Comparison of ENCODE assay signal across 17 cellular contexts in the genomic region with DNA sequence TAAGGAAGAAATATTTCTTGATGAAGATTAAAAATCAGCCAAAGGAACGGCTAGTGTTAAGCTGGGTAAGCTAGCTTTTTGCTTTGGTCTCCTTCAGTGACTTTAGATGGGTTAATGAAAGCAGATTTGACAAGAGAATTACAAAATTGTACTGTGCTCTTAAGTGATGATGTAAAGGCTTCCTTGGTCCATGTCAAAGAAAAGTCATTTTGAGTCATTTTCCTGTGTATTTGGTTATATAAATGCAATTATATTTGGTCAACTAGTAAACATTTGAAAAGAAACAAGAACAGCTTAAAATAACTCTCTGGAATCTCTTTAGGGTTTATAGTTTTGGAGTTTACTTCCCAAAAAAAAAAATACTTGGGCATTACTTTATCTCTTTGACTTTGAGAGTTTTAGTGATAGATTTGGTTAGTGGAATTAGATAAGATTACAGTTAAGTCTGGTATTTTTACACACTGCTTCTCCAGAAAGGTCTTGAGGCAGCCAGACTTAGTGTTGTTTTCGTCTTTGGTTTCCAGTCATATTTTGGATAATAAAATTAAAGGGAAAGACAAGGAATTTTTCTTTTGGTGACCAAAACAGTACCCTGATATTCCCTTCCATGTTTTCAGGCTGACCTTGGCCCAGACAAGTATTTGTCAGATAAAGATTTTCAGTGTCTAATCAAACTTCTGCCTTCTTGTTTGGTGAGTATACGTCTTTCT. TPM values are rescaled to one million over a fixed set of nuclear protein-coding genes. Genes with fewer than 3 reads are reported as not detected.
A peak's percentile ranks its signal among the peaks of the same experiment; 100 is the strongest.
DNase-seq lines count a peak whose midpoint lies in the region; ATAC-seq and TF ChIP-seq lines count a peak whose summit lies in the region.
"Had no signal": no experiment of that assay in that cellular context is flagged by ENCODE, and none has a peak within 500 bp of the region (broad histone marks: within the 10 kb centered on the region; RNA-seq: fewer than 3 reads in every experiment).

No MANE protein-coding gene starts in this region.

- H3F3A ChIP-seq in PC-3 (ENCODE audit: low read length, unreplicated experiment): peaks cover 6% of the 10 kb centered on the region

- H4K20me1 ChIP-seq in PC-3 (ENCODE audit: low read length): no peaks in the 10 kb centered on the region

- ATAC-seq in PC-3: no peak
- ATAC-seq in HG03439 (IDR thresholded peaks at IDR 0.05; ENCODE audit: unreplicated experiment): no peak
- no peak for ATAC-seq in natural killer cell treated with Interleukin-12 subunit alpha and Interleukin-12 subunit beta and Interleukin-15 and Interleukin-18, amount 100 ng/mL, for 72 hours
- ATAC-seq in GM19035 (IDR thresholded peaks at IDR 0.05; ENCODE audit: unreplicated experiment): no peak
- ATAC-seq: T-cell had no signal

- H3K4me2 ChIP-seq in PC-3 (ENCODE audit: low read length): no peak overlapping the region

- 78 to 80% methylated on average over 2 to 3 of the region's 3 CpGs for WGBS in endodermal cell (ENCODE audit: insufficient coverage in 1 of 2, insufficient read length in 1 of 2), 2 experiments

- H3K4me1 Mint-ChIP-seq in endodermal cell (peaks cover 53% of the 10 kb centered on the region), nephron (peaks cover 54% of the 10 kb centered on the region)
- peaks cover 18 to 27% of the 10 kb centered on the region in 2 donors for H3K4me1 Mint-ChIP-seq in natural killer cell treated with Interleukin-12 subunit alpha and Interleukin-12 subunit beta and Interleukin-15 and Interleukin-18, amount 100 ng/mL, for 72 hours (ENCODE audit: low read depth in 2 of 2)

- H3K4me1 ChIP-seq in A673 (ENCODE audit: insufficient read depth, low read length, poor library complexity, severe bottlenecking) (peaks cover 50% of the 10 kb centered on the region), PC-3 (ENCODE audit: insufficient read depth, low read length) (peaks cover 21% of the 10 kb centered on the region), endodermal cell (ENCODE audit: control insufficient read depth, insufficient read depth, low read length) (peaks cover 12% of the 10 kb centered on the region)

- H3K36me3 Mint-ChIP-seq in endodermal cell (ENCODE audit: low read depth): peaks cover 2% of the 10 kb centered on the region
- H3K36me3 Mint-ChIP-seq in nephron (ENCODE audit: low read depth): peaks cover under 1% of the 10 kb centered on the region
- peaks cover 15% of the 10 kb centered on the region for H3K36me3 Mint-ChIP-seq in natural killer cell treated with Interleukin-12 subunit alpha and Interleukin-12 subunit beta and Interleukin-15 and Interleukin-18, amount 100 ng/mL, for 72 hours

- no TSS peak for BruUV-seq in A673 (replicated peaks; lab: Mats Ljungman, UMichigan)
- BruUV-seq in PC-3 (replicated peaks; lab: Mats Ljungman, UMichigan): no TSS peak

- H3K4me3 Mint-ChIP-seq in endodermal cell: peak overlapping the region; percentile 18
- no peak overlapping the region for H3K4me3 Mint-ChIP-seq in nephron
- H3K4me3 Mint-ChIP-seq in natural killer cell treated with Interleukin-12 subunit alpha and Interleukin-12 subunit beta and Interleukin-15 and Interleukin-18, amount 100 ng/mL, for 72 hours: no peak overlapping the region
- H3K4me3 Mint-ChIP-seq: activated naive CD8-positive, alpha-beta T cell treated with anti-CD3 and anti-CD28 coated beads, Interleukin-2, amount 10 ng/mL, durations not matched to agents 7 days and 5 days; CD8-positive, alpha-beta memory T cell; T-cell had no signal

- intact Hi-C loops in A673 (cut with micrococcal nuclease; ENCODE audit: unreplicated experiment): no loop called here
- intact Hi-C loops in PC-3 (cut with micrococcal nuclease): no loop called here

- H3K27me3 ChIP-seq in A673 (replicated peaks; ENCODE audit: insufficient read depth, low read depth, low read length, poor library complexity) (no peaks in the 10 kb centered on the region), PC-3 (ENCODE audit: low read length) (no peaks in the 10 kb centered on the region), endodermal cell (ENCODE audit: control insufficient read depth, insufficient read depth, low read length, poor library complexity, severe bottlenecking) (no peaks in the 10 kb centered on the region)

- no peaks in the 10 kb centered on the region for H3K9me2 ChIP-seq in PC-3 (replicated peaks; ENCODE audit: low read length)

- H3K27ac Mint-ChIP-seq in endodermal cell: peak overlapping the region; percentile 81
- H3K27ac Mint-ChIP-seq in nephron: peak overlapping the region in 2 of 3 experiments; percentile 81 to 84
- peak overlapping the region in 1 of 2 donors; percentile 39 for H3K27ac Mint-ChIP-seq in natural killer cell treated with Interleukin-12 subunit alpha and Interleukin-12 subunit beta and Interleukin-15 and Interleukin-18, amount 100 ng/mL, for 72 hours
- H3K27ac Mint-ChIP-seq: activated naive CD8-positive, alpha-beta T cell treated with anti-CD3 and anti-CD28 coated beads, Interleukin-2, amount 10 ng/mL, durations not matched to agents 7 days and 5 days; CD8-positive, alpha-beta memory T cell; T-cell had no signal

- no peak overlapping the region for H2AFZ ChIP-seq in PC-3 (ENCODE audit: low read length)

- POLR2A ChIA-PET in A673 (lab: Charles Lee; ENCODE audit: low non-redundant PET) (no interaction called here), PC-3 (lab: Charles Lee; ENCODE audit: unreplicated experiment) (no interaction called here)

- H3K27ac ChIP-seq in A673 (ENCODE audit: low read depth, low read length, poor library complexity, severe bottlenecking) (peak overlapping the region; percentile 23), PC-3 (ENCODE audit: low read length) (peak overlapping the region; percentile 7; the same call in 1 of the 2 replicates), endodermal cell (ENCODE audit: low read depth, low read length) (no peak overlapping the region)

- no peaks in the 10 kb centered on the region for H3K27me3 Mint-ChIP-seq in endodermal cell (ENCODE audit: insufficient read depth)
- no peaks in the 10 kb centered on the region for H3K27me3 Mint-ChIP-seq in nephron (ENCODE audit: low read depth)
- H3K27me3 Mint-ChIP-seq in natural killer cell treated with Interleukin-12 subunit alpha and Interleukin-12 subunit beta and Interleukin-15 and Interleukin-18, amount 100 ng/mL, for 72 hours: no peaks in the 10 kb centered on the region
- H3K27me3 Mint-ChIP-seq: activated naive CD8-positive, alpha-beta T cell treated with anti-CD3 and anti-CD28 coated beads, Interleukin-2, amount 10 ng/mL, durations not matched to agents 7 days and 5 days; CD8-positive, alpha-beta memory T cell; T-cell had no signal

- H3K36me3 ChIP-seq in A673 (ENCODE audit: insufficient read depth, low read length, poor library complexity, severe bottlenecking) (no peaks in the 10 kb centered on the region), PC-3 (ENCODE audit: low read depth, low read length) (0 out of 2 replicates have a peak, but pooled peaks cover 3% of the 10 kb centered on the region), endodermal cell (ENCODE audit: control insufficient read depth, insufficient read depth, low read length) (no peaks in the 10 kb centered on the region)

- no peak overlapping the region for H3K4me3 ChIP-seq in A673 (ENCODE audit: low read depth, low read length, poor library complexity, severe bottlenecking)
- H3K4me3 ChIP-seq in PC-3 (ENCODE audit: low read length): no peak overlapping the region
- H3K4me3 ChIP-seq in endodermal cell (ENCODE audit: low read length): peak overlapping the region; percentile 73
- H3K4me3 ChIP-seq: lung had no signal

- H3K9me3 Mint-ChIP-seq in endodermal cell (no peaks in the 10 kb centered on the region), nephron (no peaks in the 10 kb centered on the region)
- no peaks in the 10 kb centered on the region for H3K9me3 Mint-ChIP-seq in natural killer cell treated with Interleukin-12 subunit alpha and Interleukin-12 subunit beta and Interleukin-15 and Interleukin-18, amount 100 ng/mL, for 72 hours
- H3K9me3 Mint-ChIP-seq: activated naive CD8-positive, alpha-beta T cell treated with anti-CD3 and anti-CD28 coated beads, Interleukin-2, amount 10 ng/mL, durations not matched to agents 7 days and 5 days; CD8-positive, alpha-beta memory T cell; T-cell had no signal

- TF ChIP-seq CTCF in A673 (conservative IDR thresholded peaks at IDR 0.05; ENCODE audit: low read depth, low read length): no peak
- no peak for TF ChIP-seq CTCF in PC-3 (conservative IDR thresholded peaks at IDR 0.05; ENCODE audit: low read depth, low read length)
- TF ChIP-seq CTCF in endodermal cell (conservative IDR thresholded peaks at IDR 0.05): no peak
- no peak for TF ChIP-seq CTCF in nephron (IDR thresholded peaks at IDR 0.05; ENCODE audit: unreplicated experiment in 3 of 3)

- H3K9me3 ChIP-seq in A673 (ENCODE audit: low read depth, low read length, poor library complexity, severe bottlenecking): no peaks in the 10 kb centered on the region
- H3K9me3 ChIP-seq in PC-3 (ENCODE audit: low read length): no peaks in the 10 kb centered on the region
- no peaks in the 10 kb centered on the region for H3K9me3 ChIP-seq in endodermal cell (ENCODE audit: control insufficient read depth, low read length)

- CTCF ChIA-PET in A673 (lab: Charles Lee): interaction anchor here (0.7 kb wide), 1 partner anchor 200 kb away, joined by 3 read pairs; no protein-coding TSS in a partner anchor
- CTCF ChIA-PET in PC-3 (lab: Charles Lee): interaction anchor here (0.5 kb wide), 1 partner anchor 57 kb away, joined by 6 read pairs; no protein-coding TSS in a partner anchor

- H3K9ac ChIP-seq in PC-3 (ENCODE audit: low read length) (no peak overlapping the region), endodermal cell (ENCODE audit: extremely low read depth, low read length, poor library complexity, severe bottlenecking) (peak overlapping the region; percentile 49)

- no peaks in the 10 kb centered on the region for H3K79me2 ChIP-seq in PC-3 (ENCODE audit: low read length)

- DNase-seq in A673 (ENCODE audit: low spot score) (no peak), PC-3 (no peak), endodermal cell (no peak), COLO668 (lab: John Stamatoyannopoulos, UW; ENCODE audit: unreplicated experiment) (no peak)
- no peak for DNase-seq in natural killer cell treated with Interleukin-12 subunit alpha and Interleukin-12 subunit beta and Interleukin-15 and Interleukin-18, amount 100 ng/mL, for 72 hours (ENCODE audit: low spot score)
- DNase-seq: activated CD4-positive, alpha-beta T cell treated with anti-CD3 and anti-CD28 coated beads, Interleukin-2, amount 50 U/mL, for 48 hours; activated naive CD8-positive, alpha-beta T cell treated with anti-CD3 and anti-CD28 coated beads, Interleukin-2, amount 10 ng/mL, durations not matched to agents 7 days and 5 days; activated T-cell treated with anti-CD3 and anti-CD28 coated beads, Interleukin-2, amount 50 U/mL, for 48 hours; CD8-positive, alpha-beta memory T cell; NCI-H187 treated with DMSO at 0.1 percent for 48 hours; NK-92 treated with Interleukin-12 subunit alpha and Interleukin-12 subunit beta, amount 100 ng/mL, for 24 hours; stimulated activated naive CD4-positive, alpha-beta T cell; T-cell had no signal

RNA-seq across cellular contexts. Expression of gene PDHB, which starts 42.3 kb away (rescaled TPM):
- 56.0 and 58.8 TPM in 2 replicates for total RNA-seq in A673 (2021)
- 103 and 140 TPM in 2 replicates for total RNA-seq in PC-3 (2014; rRNA removed)
- 100 to 1,000 TPM; 127 to 159 TPM for total RNA-seq in endodermal cell
- polyA plus RNA-seq in endodermal cell (2013, experiment 1 of 2): 108 TPM
- polyA plus RNA-seq in endodermal cell (2013, experiment 2 of 2): 102 TPM
- total RNA-seq in natural killer cell treated with Interleukin-12 subunit alpha and Interleukin-12 subunit beta and Interleukin-15 and Interleukin-18, amount 100 ng/mL, for 72 hours: 10 to 100 TPM; 30.6 to 41.7 TPM

RNA-seq across cellular contexts. Expression of gene PXK, which starts 58.6 kb away (rescaled TPM):
- 13.2 and 14.2 TPM in 2 replicates for total RNA-seq in A673 (2021)
- 11.1 and 14.5 TPM in 2 replicates for total RNA-seq in PC-3 (2014; rRNA removed)
- total RNA-seq in endodermal cell: 10 to 100 TPM; 16.0 to 22.0 TPM
- polyA plus RNA-seq in endodermal cell (2013, experiment 1 of 2): 10.3 TPM
- polyA plus RNA-seq in endodermal cell (2013, experiment 2 of 2): 10.2 TPM
- 10 to 100 TPM; 63.8 to 67.8 TPM for total RNA-seq in natural killer cell treated with Interleukin-12 subunit alpha and Interleukin-12 subunit beta and Interleukin-15 and Interleukin-18, amount 100 ng/mL, for 72 hours
